In the genomic region with DNA sequence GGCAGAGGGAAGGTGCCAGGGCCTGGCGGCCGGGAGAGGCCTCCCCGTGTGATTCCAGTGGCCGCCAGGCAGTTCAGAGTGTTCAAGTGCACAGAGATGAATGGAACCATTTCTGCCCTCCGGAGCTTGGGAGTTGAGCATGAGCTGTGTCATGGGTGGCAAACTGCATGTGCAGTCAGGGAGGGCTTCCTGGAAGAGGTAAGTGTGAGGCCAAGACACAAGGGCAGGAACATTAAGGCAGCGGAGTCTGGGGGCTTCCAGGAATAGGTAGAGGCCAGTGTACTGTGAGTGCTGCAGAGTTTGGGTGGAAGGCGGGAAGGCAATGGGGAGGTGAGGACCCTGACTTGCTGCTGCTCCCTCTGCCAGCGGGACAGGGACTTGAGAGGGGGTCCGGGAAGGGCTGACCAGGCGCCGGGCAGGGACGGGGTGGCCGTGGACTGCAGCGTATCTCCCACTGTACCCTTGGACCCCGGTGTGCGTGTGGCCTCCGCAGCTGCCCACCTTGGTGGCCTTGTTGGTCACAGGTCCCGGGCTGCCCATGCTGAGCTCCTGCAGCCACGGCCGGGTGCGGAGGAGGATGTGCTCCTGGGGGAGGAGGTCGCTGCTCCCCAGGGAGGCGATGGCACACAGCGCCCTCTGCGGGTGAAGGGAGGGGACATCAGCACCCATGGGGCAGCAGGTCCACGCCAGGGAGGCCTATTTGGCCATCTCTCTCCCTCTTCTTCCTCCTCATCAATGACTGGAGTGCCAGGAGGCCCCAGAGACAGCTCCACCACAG, we compare ENCODE assay signal across 9 cellular contexts. TPM values are rescaled to one million over a fixed set of nuclear protein-coding genes. Genes with fewer than 3 reads are reported as not detected.
DNase-seq lines count a peak whose midpoint lies in the region; ATAC-seq and TF ChIP-seq lines count a peak whose summit lies in the region.
"Had no signal": no experiment of that assay in that cellular context is flagged by ENCODE, and none has a peak within 500 bp of the region (broad histone marks: within the 10 kb centered on the region; RNA-seq: fewer than 3 reads in every experiment).

No MANE protein-coding gene starts in this region.

- TF ChIP-seq CTCF in GM12872 (IDR thresholded peaks at IDR 0.05; ENCODE audit: insufficient read depth, low read depth, low read length) (peak; percentile 73), LNCaP clone FGC (IDR thresholded peaks at IDR 0.05; ENCODE audit: control insufficient read depth, extremely low read depth, insufficient read depth) (peak; percentile 38), osteoblast (IDR thresholded peaks at IDR 0.05; ENCODE audit: extremely low read depth, low read depth, low read length) (no peak)

- DNase-seq in LNCaP clone FGC (ENCODE audit: low read depth) (no peak), dermis blood vessel endothelial cell (peak; percentile 32), osteoblast (ENCODE audit: insufficient read length, low spot score, missing footprints) (peak; percentile 78), HPDE6-E6E7 (ENCODE audit: extremely low spot score) (no peak)
- DNase-seq: activated effector memory CD4-positive, alpha-beta T cell treated with anti-CD3 and anti-CD28 coated beads, Interleukin-2, amount 50 U/mL, for 16 hours; NCI-H1105 treated with DMSO at 0.1 percent for 48 hours had no signal

- no peak overlapping the region for H3K27ac ChIP-seq in osteoblast (ENCODE audit: low read depth, low read length)

- H3K4me1 ChIP-seq in osteoblast (ENCODE audit: insufficient read depth, low read length) = no peaks in the 10 kb centered on the region

- H3K4me2 ChIP-seq in osteoblast (ENCODE audit: insufficient read depth, low read length) = no peak overlapping the region

- H3K27me3 ChIP-seq in osteoblast (ENCODE audit: insufficient read depth, low read length) = no peaks in the 10 kb centered on the region

- H3K4me3 ChIP-seq in LNCaP clone FGC (ENCODE audit: low read depth, low read length) = no peak overlapping the region
- no peak overlapping the region for H3K4me3 ChIP-seq in osteoblast (ENCODE audit: insufficient read depth, low read length)

- peaks cover 3% of the 10 kb centered on the region for H4K20me1 ChIP-seq in osteoblast (ENCODE audit: insufficient read depth, low read length)

- no peak overlapping the region for H2AFZ ChIP-seq in osteoblast (ENCODE audit: low read length)

- H3K36me3 ChIP-seq in osteoblast (ENCODE audit: insufficient read depth, low read length) = peaks cover 14% of the 10 kb centered on the region

- no peaks in the 10 kb centered on the region for H3K9me3 ChIP-seq in osteoblast (ENCODE audit: low read depth, low read length)

- peaks cover 4% of the 10 kb centered on the region for H3K79me2 ChIP-seq in osteoblast (ENCODE audit: insufficient read depth, low read length)

- ATAC-seq in HG02885 (IDR thresholded peaks at IDR 0.05; ENCODE audit: poor library complexity, unreplicated experiment) (no peak), HG02642 (IDR thresholded peaks at IDR 0.05; ENCODE audit: poor library complexity, unreplicated experiment) (no peak)

RNA-seq across cellular contexts. Expression of a gene that starts 7.5 kb away (rescaled TPM):
- total RNA-seq in dermis blood vessel endothelial cell (11.3 and 12.3 TPM in 2 replicates), osteoblast (7.7 and 8.7 TPM in 2 replicates)

RNA-seq across cellular contexts. Expression of a gene that starts 8.6 kb away (rescaled TPM):
- total RNA-seq in dermis blood vessel endothelial cell (12.1 and 24.5 TPM in 2 replicates), osteoblast (16.6 and 18.0 TPM in 2 replicates)

RNA-seq across cellular contexts. Expression of a gene that starts 8.9 kb away (rescaled TPM):
- 18.4 and 26.9 TPM in 2 replicates for total RNA-seq in dermis blood vessel endothelial cell
- 19.9 and 28.0 TPM in 2 replicates for total RNA-seq in osteoblast

Comparison
In these comparisons a context has a peak if more than half of its experiments do, and no peak if none do; other contexts are left out.
1. DNase-seq: peak in dermis blood vessel endothelial cell (single experiment) and osteoblast (single experiment); none in LNCaP clone FGC (single experiment) and HPDE6-E6E7 (single experiment).